In genomic region chr2:197515798-197516761, GRCh38 we compare ENCODE assay signal across 8 cellular contexts. TPM values are rescaled to one million over a fixed set of nuclear protein-coding genes. Genes with fewer than 3 reads are reported as not detected.
DNase-seq lines count a peak whose midpoint lies in the region; ATAC-seq and TF ChIP-seq lines count a peak whose summit lies in the region.

Gene MOB4, plus strand, starts transcription at chr2:197516066. Its CDS starts 21 bp downstream, at chr2:197516087.

- H3K4me1 Mint-ChIP-seq in activated T-helper 17 cell treated with anti-CD3 and anti-CD28 coated beads, Interleukin-2, amount 50 U/mL, for 72 hours = peaks cover 11% of the 10 kb centered on the region
- peaks cover 18 to 63% (median 37%) of the 10 kb centered on the region in 4 donors for H3K4me1 Mint-ChIP-seq in naive thymus-derived CD8-positive, alpha-beta T cell

- H3K9me3 Mint-ChIP-seq in activated T-helper 17 cell treated with anti-CD3 and anti-CD28 coated beads, Interleukin-2, amount 50 U/mL, for 72 hours = no peaks in the 10 kb centered on the region
- H3K9me3 Mint-ChIP-seq in naive thymus-derived CD8-positive, alpha-beta T cell = peaks cover 0 to 13% (median 2%) of the 10 kb centered on the region in 9 donors

- H3K36me3 ChIP-seq in fibroblast of lung (ENCODE audit: control insufficient read depth, insufficient read depth, low read length) = no peaks in the 10 kb centered on the region

- peaks cover 4% of the 10 kb centered on the region for H3K4me1 ChIP-seq in fibroblast of lung (ENCODE audit: control insufficient read depth, extremely low read depth, insufficient read depth, low read length)

- H3K4me3 ChIP-seq in LNCaP clone FGC (ENCODE audit: low read depth, low read length) (peak within 1 kb of the TSS; percentile 88), fibroblast of lung (replicated peaks in 1 of 4; ENCODE audit: control extremely low read depth in 1 of 4, insufficient read depth in 1 of 4, low read depth in 3 of 4, low read length in 4 of 4) (peak within 1 kb of the TSS; percentile 83 to 97 (median 94))

- no peaks in the 10 kb centered on the region for H3K27me3 ChIP-seq in fibroblast of lung (ENCODE audit: control insufficient read depth, insufficient read depth, low read length)

- CTCF ChIA-PET in RWPE1 (lab: Yijun Ruan, JAX) = no interaction called here

- peak within 1 kb of the TSS; percentile 90 for H2AFZ ChIP-seq in fibroblast of lung (ENCODE audit: low read length)

- 0 out of 2 replicates have a peak, but pooled peaks have one; percentile 6 for TF ChIP-seq CTCF in LNCaP clone FGC (IDR thresholded peaks at IDR 0.05; ENCODE audit: control insufficient read depth, extremely low read depth, insufficient read depth)
- TF ChIP-seq CTCF in RWPE1 (conservative IDR thresholded peaks at IDR 0.05; ENCODE audit: low read depth) = no peak
- no peak for TF ChIP-seq CTCF in fibroblast of lung (conservative IDR thresholded peaks at IDR 0.05 in 1 of 2, IDR thresholded peaks at IDR 0.05 in 1 of 2; ENCODE audit: low read depth in 1 of 2, low read length in 2 of 2)

- POLR2A ChIA-PET in RWPE1 (lab: Yijun Ruan, JAX; ENCODE audit: low non-redundant PET) = interaction anchor here (0.6 to 1.3 kb wide), 5 partner anchors 13 to 56 kb away, joined by 4 to 10 read pairs (median 7); partner anchors contain the start of genes HSPD1 and HSPE1
- POLR2A ChIA-PET in naive thymus-derived CD8-positive, alpha-beta T cell (lab: Charles Lee) = interaction anchor here (0.6 to 3.7 kb wide), 12 partner anchors 10 to 1254 kb away, joined by 4 to 150 read pairs (median 8); partner anchors contain the start of genes COQ10B, HSPD1, HSPE1 and MARS2

- peaks cover 52% of the 10 kb centered on the region for H3K79me2 ChIP-seq in fibroblast of lung (ENCODE audit: control insufficient read depth, insufficient read depth, low read length)

- H3K4me2 ChIP-seq in fibroblast of lung (ENCODE audit: extremely low read depth, insufficient read depth, low read length) = peak within 1 kb of the TSS; percentile 95

- no peaks in the 10 kb centered on the region for H3K27me3 Mint-ChIP-seq in activated T-helper 17 cell treated with anti-CD3 and anti-CD28 coated beads, Interleukin-2, amount 50 U/mL, for 72 hours
- no peaks in the 10 kb centered on the region for H3K27me3 Mint-ChIP-seq in naive thymus-derived CD8-positive, alpha-beta T cell

- H3K27ac ChIP-seq in RWPE1 = peak within 1 kb of the TSS; percentile 86
- H3K27ac ChIP-seq in fibroblast of lung (ENCODE audit: insufficient read depth, low read length) = peak within 1 kb of the TSS; percentile 84

- ATAC-seq in activated T-helper 17 cell treated with anti-CD3 and anti-CD28 coated beads, Interleukin-2, amount 50 U/mL, for 72 hours (replicated peaks) = peak; percentile 98
- peak; percentile 84 to 87 for ATAC-seq in naive thymus-derived CD8-positive, alpha-beta T cell

- peaks cover 4% of the 10 kb centered on the region for H4K20me1 ChIP-seq in fibroblast of lung (ENCODE audit: control insufficient read depth, extremely low read depth, insufficient read depth, low read length)

- peak within 1 kb of the TSS; percentile 96 for H3K27ac Mint-ChIP-seq in activated T-helper 17 cell treated with anti-CD3 and anti-CD28 coated beads, Interleukin-2, amount 50 U/mL, for 72 hours
- peak within 1 kb of the TSS; percentile 88 to 99 (median 95) for H3K27ac Mint-ChIP-seq in naive thymus-derived CD8-positive, alpha-beta T cell

- peak within 1 kb of the TSS; percentile 95 for H3K4me3 Mint-ChIP-seq in activated T-helper 17 cell treated with anti-CD3 and anti-CD28 coated beads, Interleukin-2, amount 50 U/mL, for 72 hours
- H3K4me3 Mint-ChIP-seq in naive thymus-derived CD8-positive, alpha-beta T cell = peak within 1 kb of the TSS; percentile 80 to 99 (median 94)

- H3K9ac ChIP-seq in fibroblast of lung (ENCODE audit: insufficient read depth, low read length) = peak within 1 kb of the TSS; percentile 97

- DNase-seq in Daoy (ENCODE audit: low read depth) (peak; percentile 96), GOT3 (lab: John Stamatoyannopoulos, UW) (peak; percentile 83), LNCaP clone FGC (ENCODE audit: low read depth) (peak; percentile 77), RWPE1 (ENCODE audit: low spot score) (peak; percentile 87), fibroblast of lung (ENCODE audit: low read depth in 2 of 2) (peak; percentile 91 to 95)
- peak; percentile 87 to 95 (median 92) for DNase-seq in naive thymus-derived CD8-positive, alpha-beta T cell
- peak; percentile 84 to 89 (median 88) for DNase-seq in stimulated activated naive CD4-positive, alpha-beta T cell (lab: John Stamatoyannopoulos, UW)

- H3K36me3 Mint-ChIP-seq in activated T-helper 17 cell treated with anti-CD3 and anti-CD28 coated beads, Interleukin-2, amount 50 U/mL, for 72 hours (ENCODE audit: low read depth) = peaks cover 29% of the 10 kb centered on the region
- peaks cover 9 to 22% (median 19%) of the 10 kb centered on the region in 3 donors for H3K36me3 Mint-ChIP-seq in naive thymus-derived CD8-positive, alpha-beta T cell

- no peaks in the 10 kb centered on the region for H3K9me3 ChIP-seq in fibroblast of lung (ENCODE audit: control insufficient read depth, insufficient read depth, low read depth, low read length)

RNA-seq across cellular contexts. Expression of gene MOB4, which starts in this region (rescaled TPM):
- total RNA-seq in Daoy (2014; rRNA removed; shearing (Covaris generic)) = 49.8 and 63.8 TPM in 2 replicates
- 10 to 100 TPM; 13.4 to 20.1 TPM for total RNA-seq in activated T-helper 17 cell treated with anti-CD3 and anti-CD28 coated beads, Interleukin-2, amount 50 U/mL, for 72 hours
- 25.9 and 26.6 TPM in 2 replicates for total RNA-seq in fibroblast of lung
- 61.9 and 70.5 TPM in 2 replicates for polyA plus RNA-seq in fibroblast of lung
- polyA plus RNA-seq in fibroblast of lung (2012) = 37.8 and 43.7 TPM in 2 replicates
- 0.63 and 6.2 TPM in 2 replicates for polyA minus RNA-seq in fibroblast of lung (ENCODE audit: low replicate concordance)
- total RNA-seq in naive thymus-derived CD8-positive, alpha-beta T cell = 10 to 100 TPM; 24.0 to 26.1 TPM
- polyA plus RNA-seq in naive thymus-derived CD8-positive, alpha-beta T cell = 10 to 100 TPM; 19.4 to 29.1 (median 23.6) TPM

Comparison
In these comparisons a context has a peak if more than half of its experiments do, and no peak if none do; other contexts are left out.
1. Peak in every context shown above with its lines: DNase-seq, ATAC-seq, H3K4me3 ChIP-seq and H3K27ac ChIP-seq.